8 cellular contexts compared by ENCODE assay signal in genomic region chr4:124932447-124932846, GRCh38.
"Had no signal": no experiment of that assay in that cellular context is flagged by ENCODE, and none has a peak within 500 bp of the region (broad histone marks: within the 10 kb centered on the region; RNA-seq: fewer than 3 reads in every experiment).

No MANE protein-coding gene starts in this region.

- ATAC-seq: HCT116, HepG2 had no signal

- DNase-seq: GM23248, H9, HFFc6, KBM-7 had no signal

- H3K36me3 Mint-ChIP-seq: IgD-negative memory B cell had no signal

- H3K27me3 Mint-ChIP-seq: IgD-negative memory B cell had no signal

- H3K4me3 Mint-ChIP-seq: H9, HFFc6, IgD-negative memory B cell had no signal

- H3K4me3 ChIP-seq: GM23248 had no signal

- H3K4me1 Mint-ChIP-seq: IgD-negative memory B cell had no signal

- H3K27ac ChIP-seq: GM23248, HL-60 had no signal

- H3K9me3 Mint-ChIP-seq: H9, HFFc6 had no signal

- H3K27ac Mint-ChIP-seq: H9, HFFc6, IgD-negative memory B cell had no signal
